ENCODE assay signal across 21 cellular contexts in the genomic region with DNA sequence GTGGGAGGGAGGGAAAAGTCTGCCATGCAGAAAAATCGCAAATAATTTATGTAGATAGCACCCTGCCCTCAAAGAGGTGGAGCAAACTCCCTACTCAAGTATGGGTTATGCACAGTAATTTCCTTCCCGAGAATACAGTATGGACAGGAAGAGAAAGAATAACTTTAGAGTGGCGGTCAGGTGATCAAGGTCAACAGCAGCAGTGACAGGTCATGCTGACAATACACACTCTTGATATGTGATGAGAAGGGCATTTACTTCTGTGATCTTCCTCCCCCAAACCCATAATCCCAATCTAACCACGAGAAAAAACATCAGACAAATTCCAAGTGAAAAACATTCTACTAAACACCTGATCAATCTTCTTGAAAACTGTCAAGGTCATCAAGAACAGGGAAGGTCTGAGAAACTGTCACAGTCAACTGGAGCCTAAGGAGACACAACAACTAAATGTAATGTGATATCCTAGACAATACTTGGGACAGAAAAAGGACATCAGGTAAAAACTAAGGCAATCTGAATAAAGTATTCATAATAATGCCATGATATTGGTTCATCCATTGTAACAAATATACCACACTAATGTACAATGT. TPM values are rescaled to one million over a fixed set of nuclear protein-coding genes. Genes with fewer than 3 reads are reported as not detected.
A peak's percentile ranks its signal among the peaks of the same experiment; 100 is the strongest.
DNase-seq lines count a peak whose midpoint lies in the region; ATAC-seq and TF ChIP-seq lines count a peak whose summit lies in the region.
"Had no signal": no experiment of that assay in that cellular context is flagged by ENCODE, and none has a peak within 500 bp of the region (broad histone marks: within the 10 kb centered on the region; RNA-seq: fewer than 3 reads in every experiment).

No MANE protein-coding gene starts in this region.

- H2AFZ ChIP-seq in H9 (ENCODE audit: low read length): no peak overlapping the region
- no peak overlapping the region for H2AFZ ChIP-seq in trophoblast cell (ENCODE audit: insufficient read depth, low read length, poor library complexity)
- H2AFZ ChIP-seq: GM23248 had no signal

- intact Hi-C loops in activated CD4-positive, alpha-beta T cell treated with anti-CD3 and anti-CD28 coated beads for 36 hours (cut with DNase I, micrococcal nuclease): no loop called here
- intact Hi-C loops in dendritic cell treated with granulocyte-macrophage colony-stimulating factor and Interleukin-4, amounts not matched to agents 40 ng/mL and 50 ng/mL, for 4 days (cut with micrococcal nuclease): no loop called here

- H3K9ac ChIP-seq in H9 (ENCODE audit: extremely low read depth, insufficient read length, low read length): no peak overlapping the region
- H3K9ac ChIP-seq in trophoblast cell (ENCODE audit: low read length): no peak overlapping the region
- H3K9ac ChIP-seq: GM23248, SK-N-SH had no signal

- H3K79me1 ChIP-seq in H9 (ENCODE audit: insufficient read depth, low read depth, low read length, poor library complexity, severe bottlenecking) (peaks cover 4% of the 10 kb centered on the region), trophoblast cell (ENCODE audit: low read length) (no peaks in the 10 kb centered on the region)

- no peak overlapping the region for H2BK20ac ChIP-seq in H9 (ENCODE audit: low read depth, low read length, poor library complexity, severe bottlenecking)

- no peak overlapping the region for H3K4ac ChIP-seq in H9 (ENCODE audit: low read depth, low read length)
- H3K4ac ChIP-seq in trophoblast cell (ENCODE audit: low read depth, low read length): peak overlapping the region; percentile 3

- DNase-seq in activated CD4-positive, alpha-beta T cell treated with anti-CD3 and anti-CD28 coated beads for 36 hours: no peak
- DNase-seq in activated CD4-positive, alpha-beta T cell treated with anti-CD3 and anti-CD28 coated beads, Interleukin-2, amount 50 U/mL, for 48 hours: no peak
- DNase-seq in H9: peak; percentile 3
- no peak for DNase-seq in trophoblast cell
- DNase-seq in stimulated activated CD4-positive, alpha-beta T cell treated with anti-CD3 and anti-CD28 coated beads, Interleukin-2, amount 100 ng/mL, for 48 hours: no peak
- no peak for DNase-seq in stimulated activated CD8-positive, alpha-beta memory T cell treated with anti-CD3 and anti-CD28 coated beads, Interleukin-4, amount 100 ng/mL, for 48 hours
- DNase-seq: 8988T; activated CD4-positive, CD25-positive, alpha-beta regulatory T cell; activated CD8-positive, alpha-beta memory T cell treated with anti-CD3 and anti-CD28 coated beads, Interleukin-2, amount 10 ng/mL, durations not matched to agents 7 days and 5 days; activated effector memory CD4-positive, alpha-beta T cell treated with Interleukin-2 at 50 U/mL for 16 hours; amniotic stem cell; Calu3; erythroblast; GM23248; NCI-H774; SK-N-SH had no signal

- H2BK12ac ChIP-seq in H9 (ENCODE audit: insufficient read length, low read depth, low read length) (no peak overlapping the region), trophoblast cell (ENCODE audit: low read length) (no peak overlapping the region)

- H3K9me3 ChIP-seq in H9 (ENCODE audit: control insufficient read depth, low read depth, low read length) (no peaks in the 10 kb centered on the region), trophoblast cell (ENCODE audit: insufficient read depth, low read depth, low read length) (peaks cover 5% of the 10 kb centered on the region)
- H3K9me3 ChIP-seq: gastroesophageal sphincter, SK-N-SH, tibial nerve had no signal

- H2AK5ac ChIP-seq in H9 (ENCODE audit: insufficient read length, low read length) (no peak overlapping the region), trophoblast cell (ENCODE audit: low read length) (no peak overlapping the region)

- no peak overlapping the region for H2BK5ac ChIP-seq in H9 (ENCODE audit: insufficient read length, low read length)
- no peak overlapping the region for H2BK5ac ChIP-seq in trophoblast cell (ENCODE audit: low read depth, low read length, poor library complexity)

- H3K4me1 Mint-ChIP-seq in activated CD4-positive, alpha-beta T cell treated with anti-CD3 and anti-CD28 coated beads for 36 hours: peaks cover 31% of the 10 kb centered on the region
- H3K4me1 Mint-ChIP-seq in H9: peaks cover 60 to 64% of the 10 kb centered on the region in 2 experiments
- peaks cover 81% of the 10 kb centered on the region for H3K4me1 Mint-ChIP-seq in dendritic cell treated with granulocyte-macrophage colony-stimulating factor and Interleukin-4, amounts not matched to agents 40 ng/mL and 50 ng/mL, for 4 days (ENCODE audit: low read depth)

- H4K12ac ChIP-seq in trophoblast cell (ENCODE audit: low read depth, low read length): no peak overlapping the region

- H3K27ac Mint-ChIP-seq in activated CD4-positive, alpha-beta T cell treated with anti-CD3 and anti-CD28 coated beads for 36 hours: no peak overlapping the region
- H3K27ac Mint-ChIP-seq in H9: no peak overlapping the region
- H3K27ac Mint-ChIP-seq in dendritic cell treated with granulocyte-macrophage colony-stimulating factor and Interleukin-4, amounts not matched to agents 40 ng/mL and 50 ng/mL, for 4 days: peak overlapping the region; percentile 33
- H3K27ac Mint-ChIP-seq: activated CD8-positive, alpha-beta memory T cell treated with anti-CD3 and anti-CD28 coated beads, Interleukin-2, amount 10 ng/mL, durations not matched to agents 7 days and 5 days had no signal

- H3K27ac ChIP-seq in H9 (ENCODE audit: insufficient read length, low read depth, low read length): peak overlapping the region; percentile 26
- no peak overlapping the region for H3K27ac ChIP-seq in trophoblast cell (ENCODE audit: low read depth, low read length)
- H3K27ac ChIP-seq: gastroesophageal sphincter, GM23248, tibial nerve had no signal

- H3K4me3 ChIP-seq in trophoblast cell (ENCODE audit: low read depth, low read length): no peak overlapping the region
- H3K4me3 ChIP-seq: dorsolateral prefrontal cortex, gastroesophageal sphincter, GM23248, tibial nerve had no signal

- peaks cover 19% of the 10 kb centered on the region for H3K36me3 Mint-ChIP-seq in activated CD4-positive, alpha-beta T cell treated with anti-CD3 and anti-CD28 coated beads for 36 hours (ENCODE audit: low read depth)
- peaks cover 0 to 10% (median 9%) of the 10 kb centered on the region in 3 experiments; a peak in 4 of 7 replicates for H3K36me3 Mint-ChIP-seq in H9 (ENCODE audit: insufficient read depth in 1 of 3, low read depth in 3 of 3)
- peaks cover 6% of the 10 kb centered on the region for H3K36me3 Mint-ChIP-seq in dendritic cell treated with granulocyte-macrophage colony-stimulating factor and Interleukin-4, amounts not matched to agents 40 ng/mL and 50 ng/mL, for 4 days (ENCODE audit: low read depth)

- no peaks in the 10 kb centered on the region for H3K27me3 ChIP-seq in H9 (ENCODE audit: insufficient read depth, low read length)
- H3K27me3 ChIP-seq in trophoblast cell (ENCODE audit: insufficient read depth, low read length): no peaks in the 10 kb centered on the region
- H3K27me3 ChIP-seq: dorsolateral prefrontal cortex, gastroesophageal sphincter, tibial nerve had no signal

- H4K91ac ChIP-seq in H9 (ENCODE audit: insufficient read length, low read depth, low read length) (no peak overlapping the region), trophoblast cell (ENCODE audit: low read depth, low read length) (no peak overlapping the region)

- H3K27me3 Mint-ChIP-seq in activated CD4-positive, alpha-beta T cell treated with anti-CD3 and anti-CD28 coated beads for 36 hours: no peaks in the 10 kb centered on the region
- H3K27me3 Mint-ChIP-seq in H9 (ENCODE audit: low read depth): no peaks in the 10 kb centered on the region
- no peaks in the 10 kb centered on the region for H3K27me3 Mint-ChIP-seq in dendritic cell treated with granulocyte-macrophage colony-stimulating factor and Interleukin-4, amounts not matched to agents 40 ng/mL and 50 ng/mL, for 4 days
- H3K27me3 Mint-ChIP-seq: activated CD8-positive, alpha-beta memory T cell treated with anti-CD3 and anti-CD28 coated beads, Interleukin-2, amount 10 ng/mL, durations not matched to agents 7 days and 5 days had no signal

- H3K18ac ChIP-seq in H9 (ENCODE audit: insufficient read length, low read depth, low read length): no peak overlapping the region
- H3K18ac ChIP-seq in trophoblast cell (ENCODE audit: low read length): no peak overlapping the region

- H3K14ac ChIP-seq in H9 (ENCODE audit: insufficient read depth, low read length) (no peak overlapping the region), trophoblast cell (ENCODE audit: low read length) (no peak overlapping the region)

- CTCF ChIA-PET in activated CD4-positive, alpha-beta T cell treated with anti-CD3 and anti-CD28 coated beads for 36 hours (lab: Charles Lee): no interaction called here

- H4K5ac ChIP-seq in H9 (ENCODE audit: insufficient read length, low read depth, low read length): no peak overlapping the region

- no peak overlapping the region for H3T11ph ChIP-seq in H9 (ENCODE audit: low read length)

- H3K9me3 Mint-ChIP-seq in activated CD4-positive, alpha-beta T cell treated with anti-CD3 and anti-CD28 coated beads for 36 hours (ENCODE audit: low read depth): peaks cover 3% of the 10 kb centered on the region
- H3K9me3 Mint-ChIP-seq in H9: peaks cover 2 to 5% of the 10 kb centered on the region in 2 experiments; a peak in 4 of 5 replicates
- H3K9me3 Mint-ChIP-seq in dendritic cell treated with granulocyte-macrophage colony-stimulating factor and Interleukin-4, amounts not matched to agents 40 ng/mL and 50 ng/mL, for 4 days: no peaks in the 10 kb centered on the region

- POLR2A ChIA-PET in activated CD4-positive, alpha-beta T cell treated with anti-CD3 and anti-CD28 coated beads for 36 hours (lab: Charles Lee): no interaction called here

- H4K20me1 ChIP-seq in H9 (ENCODE audit: control insufficient read depth, insufficient read depth, insufficient read length): no peaks in the 10 kb centered on the region

- TF ChIP-seq CTCF in H9 (conservative IDR thresholded peaks at IDR 0.05): no peak

- peaks cover 21% of the 10 kb centered on the region; the same call in 1 of the 2 replicates for H3K79me2 ChIP-seq in H9 (ENCODE audit: insufficient read depth, low read length)
- H3K79me2 ChIP-seq in trophoblast cell (ENCODE audit: control insufficient read depth, insufficient read depth, low read length, poor library complexity): peaks cover 11% of the 10 kb centered on the region

- peaks cover 0 to 5% of the 10 kb centered on the region in 2 experiments for H3K36me3 ChIP-seq in trophoblast cell (ENCODE audit: control insufficient read depth in 1 of 2, insufficient read depth in 2 of 2, low read length in 2 of 2)
- H3K36me3 ChIP-seq: gastroesophageal sphincter had no signal

- no peak overlapping the region for H2BK120ac ChIP-seq in H9 (ENCODE audit: low read depth, low read length, poor library complexity, severe bottlenecking)
- no peak overlapping the region for H2BK120ac ChIP-seq in trophoblast cell (ENCODE audit: insufficient read depth, low read length, poor library complexity)

- no peak overlapping the region for H2BK15ac ChIP-seq in H9 (ENCODE audit: low read depth, low read length)

- ATAC-seq in activated CD4-positive, alpha-beta T cell treated with anti-CD3 and anti-CD28 coated beads for 36 hours: peak; percentile 66
- ATAC-seq in activated CD4-positive, CD25-positive, alpha-beta regulatory T cell treated with anti-CD3 and anti-CD28 coated beads, Interleukin-2, amount 50 U/mL, for 24 hours: no peak
- ATAC-seq: activated CD8-positive, alpha-beta memory T cell treated with anti-CD3 and anti-CD28 coated beads, Interleukin-2, amount 10 ng/mL, durations not matched to agents 7 days and 5 days; gastroesophageal sphincter had no signal

- no peak overlapping the region for H4K8ac ChIP-seq in H9 (replicated peaks; ENCODE audit: insufficient read length, low read depth, low read length)
- H4K8ac ChIP-seq in trophoblast cell (ENCODE audit: low read depth, low read length): no peak overlapping the region

- H3K4me1 ChIP-seq in H9 (ENCODE audit: insufficient read depth, low read length) (peaks cover 2% of the 10 kb centered on the region; the same call in 1 of the 2 replicates), trophoblast cell (ENCODE audit: control insufficient read depth in 1 of 2, insufficient read depth in 2 of 2, low read length in 2 of 2) (peaks cover 9 to 12% of the 10 kb centered on the region in 2 experiments)

- H3K23ac ChIP-seq in H9 (ENCODE audit: insufficient read length, low read depth, low read length) (no peak overlapping the region), trophoblast cell (ENCODE audit: low read length) (no peak overlapping the region)

- no peak overlapping the region for H3K4me3 Mint-ChIP-seq in activated CD4-positive, alpha-beta T cell treated with anti-CD3 and anti-CD28 coated beads for 36 hours
- H3K4me3 Mint-ChIP-seq in H9: no peak overlapping the region
- no peak overlapping the region for H3K4me3 Mint-ChIP-seq in dendritic cell treated with granulocyte-macrophage colony-stimulating factor and Interleukin-4, amounts not matched to agents 40 ng/mL and 50 ng/mL, for 4 days
- H3K4me3 Mint-ChIP-seq: activated CD8-positive, alpha-beta memory T cell treated with anti-CD3 and anti-CD28 coated beads, Interleukin-2, amount 10 ng/mL, durations not matched to agents 7 days and 5 days had no signal

- H3K4me2 ChIP-seq in H9 (ENCODE audit: insufficient read depth, insufficient read length, low read length) (no peak overlapping the region), trophoblast cell (ENCODE audit: low read length) (no peak overlapping the region)
- H3K4me2 ChIP-seq: SK-N-SH had no signal

- H3K23me2 ChIP-seq in H9 (ENCODE audit: insufficient read length, low read depth, low read length, poor library complexity, severe bottlenecking): no peaks in the 10 kb centered on the region

- no peak overlapping the region for H3K56ac ChIP-seq in H9 (ENCODE audit: insufficient read length, low read depth, low read length)

- WGBS in H9 (ENCODE audit: extremely low coverage, insufficient read length, low lambda C conversion rate): no CpG with 5 or more reads among the region's 4 CpGs
- no CpG with 5 or more reads among the region's 4 CpGs for WGBS in trophoblast cell (ENCODE audit: extremely low coverage, insufficient coverage, insufficient read length)

RNA-seq across cellular contexts. Expression of a gene that starts 11.7 kb away (rescaled TPM):
- 10 to 100 TPM; 13.3 to 14.2 TPM for total RNA-seq in activated CD4-positive, alpha-beta T cell treated with anti-CD3 and anti-CD28 coated beads for 36 hours
- total RNA-seq in H9 (2021): 21.2 and 22.3 TPM in 2 replicates
- polyA plus RNA-seq in trophoblast cell (2013): 25.7 and 26.4 TPM in 2 replicates
